8 cellular contexts compared by ENCODE assay signal in the genomic region with DNA sequence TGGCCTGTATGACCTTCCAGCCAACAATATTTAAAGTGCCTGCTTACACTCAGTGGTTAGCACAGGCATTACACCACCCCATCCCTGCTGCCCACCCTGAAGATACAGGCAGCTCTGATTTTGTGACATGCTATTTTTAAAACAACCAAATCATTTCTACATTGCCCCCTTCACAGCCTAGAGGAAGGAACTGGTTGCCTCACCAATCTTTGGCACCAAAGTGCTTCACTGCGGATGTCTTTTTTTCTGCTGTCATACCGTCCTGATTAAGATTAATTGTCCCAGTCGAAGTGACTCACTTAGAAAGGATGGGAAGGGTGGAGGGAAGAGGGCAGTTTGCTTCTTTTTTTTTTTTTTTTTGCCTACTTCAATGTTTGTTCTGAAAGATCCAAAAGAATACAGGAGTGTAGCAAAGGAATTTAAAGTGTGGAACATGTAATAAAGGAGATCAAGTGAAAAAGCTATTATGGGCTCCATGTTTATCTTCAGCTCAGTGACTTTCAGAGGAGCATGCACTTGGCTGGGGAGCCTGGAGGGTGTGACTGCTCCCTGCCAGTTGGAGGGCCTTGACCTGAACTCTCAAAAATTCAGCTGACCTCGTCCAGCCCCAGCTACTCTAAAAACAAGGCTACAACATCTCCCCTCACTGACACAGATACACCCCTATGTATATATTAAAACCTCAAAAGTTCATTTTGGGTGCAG.
DNase-seq lines count a peak whose midpoint lies in the region; ATAC-seq, FAIRE-seq and TF ChIP-seq lines count a peak whose summit lies in the region.
"Had no signal": no experiment of that assay in that cellular context is flagged by ENCODE, and none has a peak within 500 bp of the region (broad histone marks: within the 10 kb centered on the region; RNA-seq: fewer than 3 reads in every experiment).

No MANE protein-coding gene starts in this region.

- FAIRE-seq in astrocyte (lab: Jason Lieb, UNC): peak; percentile 64

- no peak overlapping the region for H3K9ac ChIP-seq in astrocyte (ENCODE audit: low read length)

- no peaks in the 10 kb centered on the region for H3K79me2 ChIP-seq in astrocyte (ENCODE audit: insufficient read depth, low read length)

- H3K4me1 ChIP-seq in astrocyte (ENCODE audit: insufficient read depth, low read length) (peaks cover 18% of the 10 kb centered on the region), urinary bladder (ENCODE audit: insufficient read depth) (no peaks in the 10 kb centered on the region)

- H4K20me1 ChIP-seq in astrocyte (ENCODE audit: insufficient read depth, low read length): no peaks in the 10 kb centered on the region

- TF ChIP-seq CTCF in astrocyte (IDR thresholded peaks at IDR 0.05; ENCODE audit: insufficient read depth, low read depth, low read length): no peak

- ATAC-seq in HG03439 (IDR thresholded peaks at IDR 0.05; ENCODE audit: unreplicated experiment) (no peak), HG03342 (IDR thresholded peaks at IDR 0.05; ENCODE audit: unreplicated experiment) (no peak)

- H3K27me3 ChIP-seq in MG63 (no peaks in the 10 kb centered on the region), astrocyte (ENCODE audit: insufficient read depth, low read length) (no peaks in the 10 kb centered on the region)

- H3K27ac Mint-ChIP-seq in astrocyte (ENCODE audit: unreplicated experiment): no peak overlapping the region
- H3K27ac Mint-ChIP-seq: activated CD4-positive, alpha-beta memory T cell treated with anti-CD3 and anti-CD28 coated beads for 36 hours had no signal

- no peaks in the 10 kb centered on the region for H3K9me3 ChIP-seq in MG63
- H3K9me3 ChIP-seq in astrocyte (ENCODE audit: insufficient read depth, low read depth, low read length): no peaks in the 10 kb centered on the region

- no peak overlapping the region for H3K4me3 Mint-ChIP-seq in astrocyte (ENCODE audit: unreplicated experiment)
- H3K4me3 Mint-ChIP-seq: activated CD4-positive, alpha-beta memory T cell treated with anti-CD3 and anti-CD28 coated beads for 36 hours had no signal

- DNase-seq in MG63: peak; percentile 15
- peak; percentile 89 for DNase-seq in astrocyte (ENCODE audit: low read depth)
- DNase-seq in left kidney (ENCODE audit: low read depth, low spot score): peak; percentile 58
- DNase-seq in HPDE6-E6E7 (ENCODE audit: extremely low spot score): no peak
- DNase-seq: activated CD4-positive, alpha-beta memory T cell treated with anti-CD3 and anti-CD28 coated beads for 36 hours had no signal

- peaks cover 2% of the 10 kb centered on the region for H3K9me3 Mint-ChIP-seq in astrocyte (ENCODE audit: unreplicated experiment)
- H3K9me3 Mint-ChIP-seq: activated CD4-positive, alpha-beta memory T cell treated with anti-CD3 and anti-CD28 coated beads for 36 hours had no signal

- WGBS in urinary bladder: 6% methylated on average over 4 of the region's 4 CpGs

- peaks cover 5% of the 10 kb centered on the region for H3K27me3 Mint-ChIP-seq in astrocyte (ENCODE audit: low read depth, unreplicated experiment)
- H3K27me3 Mint-ChIP-seq: activated CD4-positive, alpha-beta memory T cell treated with anti-CD3 and anti-CD28 coated beads for 36 hours had no signal

- H3K4me1 Mint-ChIP-seq in astrocyte (ENCODE audit: low read depth, unreplicated experiment): peaks cover 14% of the 10 kb centered on the region

- H3K27ac ChIP-seq in astrocyte (ENCODE audit: low read depth, low read length) (no peak overlapping the region), urinary bladder (ENCODE audit: low read depth) (peak overlapping the region; percentile 38)

- H3K4me2 ChIP-seq in astrocyte (ENCODE audit: low read length): peak overlapping the region; percentile 7

- no peak overlapping the region for H2AFZ ChIP-seq in astrocyte (ENCODE audit: low read depth, low read length)

- H3K36me3 Mint-ChIP-seq in astrocyte (ENCODE audit: low read depth, unreplicated experiment): no peaks in the 10 kb centered on the region
- H3K36me3 Mint-ChIP-seq: activated CD4-positive, alpha-beta memory T cell treated with anti-CD3 and anti-CD28 coated beads for 36 hours had no signal

- H3K4me3 ChIP-seq in MG63: no peak overlapping the region
- H3K4me3 ChIP-seq in astrocyte (ENCODE audit: insufficient read depth, low read depth, low read length): no peak overlapping the region
- no peak overlapping the region for H3K4me3 ChIP-seq in urinary bladder (ENCODE audit: low read depth, low read length)

- H3K36me3 ChIP-seq in MG63: no peaks in the 10 kb centered on the region
- no peaks in the 10 kb centered on the region for H3K36me3 ChIP-seq in astrocyte (ENCODE audit: insufficient read depth, low read length)
- no peaks in the 10 kb centered on the region for H3K36me3 ChIP-seq in urinary bladder (ENCODE audit: insufficient read depth)
